Comparison of ENCODE assay signal across 8 cellular contexts in the genomic region with DNA sequence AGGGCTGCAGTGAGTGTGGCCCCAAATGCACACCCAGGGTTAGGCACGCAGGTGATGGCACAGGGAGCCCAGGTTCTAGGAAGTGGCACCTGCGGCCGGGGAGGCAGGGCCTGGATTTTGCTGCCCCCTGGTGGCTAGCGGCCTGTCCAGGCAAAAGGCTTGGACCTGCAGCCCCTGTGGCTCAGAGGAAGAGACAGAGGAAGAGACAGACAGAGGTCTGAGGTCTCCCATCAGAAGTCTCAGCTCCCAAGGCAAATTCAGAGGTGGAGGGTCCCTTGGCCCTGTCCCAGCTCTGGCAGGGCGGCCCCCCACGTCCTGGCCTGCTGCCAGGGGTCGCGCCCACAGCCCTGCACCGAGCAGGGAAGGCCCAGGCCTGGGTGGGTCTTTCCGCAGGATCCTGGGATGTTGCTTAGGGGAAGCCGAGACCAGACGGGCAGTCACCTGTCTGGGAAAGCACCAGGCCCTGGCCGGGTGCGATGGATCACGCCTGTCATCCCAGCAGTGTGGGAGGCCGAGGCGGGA. TPM values are rescaled to one million over a fixed set of nuclear protein-coding genes. Genes with fewer than 3 reads are reported as not detected.
DNase-seq lines count a peak whose midpoint lies in the region; ATAC-seq and TF ChIP-seq lines count a peak whose summit lies in the region.

No MANE protein-coding gene starts in this region.

- DNase-seq in DMS53 treated with DMSO at 0.1 percent for 48 hours (lab: John Stamatoyannopoulos, UW; ENCODE audit: unreplicated experiment) (peak; percentile 77), HAP-1 (ENCODE audit: low spot score in 2 of 2) (peak; percentile 58 to 89), NCI-H2171 treated with DMSO at 0.1 percent for 48 hours (lab: John Stamatoyannopoulos, UW) (peak; percentile 69), choroid plexus epithelial cell (ENCODE audit: low read depth) (peak; percentile 73), left colon (peak; percentile 91 to 93)
- peak; percentile 93 for DNase-seq in activated CD4-positive, alpha-beta T cell treated with anti-CD3 and anti-CD28 coated beads for 36 hours
- peak; percentile 87 for DNase-seq in stimulated activated CD4-positive, alpha-beta T cell treated with anti-CD3 and anti-CD28 coated beads, Interleukin-1b, Interleukin-23, amount 100 ng/mL, for 48 hours

- H3K4me3 ChIP-seq in HAP-1 (no peak overlapping the region), choroid plexus epithelial cell (ENCODE audit: low read depth, low read length) (no peak overlapping the region)

- intact Hi-C loops in activated CD4-positive, alpha-beta T cell treated with anti-CD3 and anti-CD28 coated beads for 36 hours (cut with DNase I, micrococcal nuclease) = loop anchor here (1.0 to 5.0 kb wide), 14 partner anchors 8 to 629 kb away; a partner anchor contains a TSS
- intact Hi-C loops in left colon (cut with DNase I, micrococcal nuclease) = loop anchor here in 1 of 2 donors (2.0 kb wide), 1 partner anchor 133 kb away; no protein-coding TSS in a partner anchor

- POLR2A ChIA-PET in activated CD4-positive, alpha-beta T cell treated with anti-CD3 and anti-CD28 coated beads for 36 hours (lab: Charles Lee) = interaction anchor here (0.6 to 1.4 kb wide), 8 partner anchors 12 to 244 kb away, joined by 3 to 9 read pairs (median 4); a partner anchor contains a TSS

- peak overlapping the region; percentile 96 for H3K27ac Mint-ChIP-seq in activated CD4-positive, alpha-beta T cell treated with anti-CD3 and anti-CD28 coated beads for 36 hours

- H3K9me3 Mint-ChIP-seq in activated CD4-positive, alpha-beta T cell treated with anti-CD3 and anti-CD28 coated beads for 36 hours (ENCODE audit: low read depth) = no peaks in the 10 kb centered on the region

- no peaks in the 10 kb centered on the region for H3K9me3 ChIP-seq in HAP-1

- in situ Hi-C loops in HAP-1 (cut with MboI; ENCODE audit: low sequenced_read_pairs) = loop anchor here (5.0 kb wide), 1 partner anchor 136 kb away; a partner anchor contains a TSS

- H3K27me3 Mint-ChIP-seq in activated CD4-positive, alpha-beta T cell treated with anti-CD3 and anti-CD28 coated beads for 36 hours = no peaks in the 10 kb centered on the region

- peak; percentile 27 for ATAC-seq in activated CD4-positive, alpha-beta T cell treated with anti-CD3 and anti-CD28 coated beads for 36 hours
- ATAC-seq in left colon (peak; percentile 53), HG03565 (IDR thresholded peaks at IDR 0.05; ENCODE audit: unreplicated experiment) (no peak)

- H3K4me1 Mint-ChIP-seq in activated CD4-positive, alpha-beta T cell treated with anti-CD3 and anti-CD28 coated beads for 36 hours = peaks cover 14% of the 10 kb centered on the region

- H3K4me1 ChIP-seq in HAP-1 = peaks cover 43% of the 10 kb centered on the region

- no peaks in the 10 kb centered on the region for H3K36me3 ChIP-seq in HAP-1 (replicated peaks)

- no peaks in the 10 kb centered on the region for H3K27me3 ChIP-seq in HAP-1 (ENCODE audit: low read depth)

- peak overlapping the region; percentile 78 for H3K4me3 Mint-ChIP-seq in activated CD4-positive, alpha-beta T cell treated with anti-CD3 and anti-CD28 coated beads for 36 hours

- no peaks in the 10 kb centered on the region for H3K36me3 Mint-ChIP-seq in activated CD4-positive, alpha-beta T cell treated with anti-CD3 and anti-CD28 coated beads for 36 hours (ENCODE audit: low read depth)

- CTCF ChIA-PET in activated CD4-positive, alpha-beta T cell treated with anti-CD3 and anti-CD28 coated beads for 36 hours (lab: Charles Lee) = interaction anchor here (0.7 to 2.1 kb wide), 15 partner anchors 8 to 1219 kb away, joined by 3 to 9 read pairs (median 4); a partner anchor contains a TSS

- TF ChIP-seq CTCF in choroid plexus epithelial cell (conservative IDR thresholded peaks at IDR 0.05; ENCODE audit: low read depth, low read length) = peak; percentile 97

RNA-seq across cellular contexts. Expression of a gene that starts 8.0 kb away (rescaled TPM):
- 100 to 1,000 TPM; 135 to 145 TPM for total RNA-seq in activated CD4-positive, alpha-beta T cell treated with anti-CD3 and anti-CD28 coated beads for 36 hours
- 100 to 1,000 TPM; 142 to 178 TPM for total RNA-seq in left colon

RNA-seq across cellular contexts. Expression of a gene that starts 18.1 kb away (rescaled TPM):
- under 1 TPM in 1 of 2 experiments, not detected in 1; 0.14 TPM for total RNA-seq in activated CD4-positive, alpha-beta T cell treated with anti-CD3 and anti-CD28 coated beads for 36 hours
- total RNA-seq in left colon = 1 to 10 TPM; 2.7 to 6.2 TPM

RNA-seq across cellular contexts. Expression of a gene that starts 21.7 kb away (rescaled TPM):
- 10 to 100 TPM; 32.4 to 39.2 TPM for total RNA-seq in activated CD4-positive, alpha-beta T cell treated with anti-CD3 and anti-CD28 coated beads for 36 hours
- total RNA-seq in left colon = 10 to 100 TPM; 29.4 to 32.6 TPM

RNA-seq across cellular contexts. Expression of a gene that starts 38.4 kb away (rescaled TPM):
- 10 to 100 TPM; 23.7 to 36.8 TPM for total RNA-seq in activated CD4-positive, alpha-beta T cell treated with anti-CD3 and anti-CD28 coated beads for 36 hours
- 10 to 100 TPM; 73.9 to 86.3 TPM for total RNA-seq in left colon
